In genomic region chr15:63353261-63353660, GRCh38 we compare ENCODE assay signal across 36 cellular contexts. TPM values are rescaled to one million over a fixed set of nuclear protein-coding genes. Genes with fewer than 3 reads are reported as not detected.
"Had no signal": no experiment of that assay in that cellular context is flagged by ENCODE, and none has a peak within 500 bp of the region (broad histone marks: within the 10 kb centered on the region; RNA-seq: fewer than 3 reads in every experiment).

No MANE protein-coding gene starts in this region.

- H3K27ac ChIP-seq: brain microvascular endothelial cell, PC-9, SJCRH30, SK-N-MC, WERI-Rb-1 had no signal

- DNase-seq: activated CD4-positive, alpha-beta memory T cell treated with anti-CD3 and anti-CD28 coated beads, Interleukin-2, amount 10 ng/mL, durations not matched to agents 7 days and 5 days; activated CD4-positive, alpha-beta T cell treated with anti-CD3 and anti-CD28 coated beads for 1 hour; activated CD4-positive, alpha-beta T cell treated with anti-CD3 and anti-CD28 coated beads for 48 hours; activated CD4-positive, CD25-positive, alpha-beta regulatory T cell; activated CD8-positive, alpha-beta memory T cell treated with anti-CD3 and anti-CD28 coated beads for 24 hours; activated CD8-positive, alpha-beta memory T cell treated with anti-CD3 and anti-CD28 coated beads, Interleukin-2, amount 10 ng/mL, durations not matched to agents 7 days and 5 days; activated CD8-positive, alpha-beta memory T cell treated with anti-CD3 and anti-CD28 coated beads, Interleukin-2, amount 50 U/mL, for 48 hours; activated effector memory CD4-positive, alpha-beta T cell treated with Interleukin-2 at 50 U/mL for 16 hours; activated naive CD4-positive, alpha-beta T cell treated with anti-CD3 and anti-CD28 coated beads, Interleukin-2, amount 10 ng/mL, durations not matched to agents 7 days and 5 days; activated naive CD8-positive, alpha-beta T cell treated with anti-CD3 and anti-CD28 coated beads, Interleukin-2, amount 50 U/mL, for 24 hours; activated T-cell treated with anti-CD3 and anti-CD28 coated beads, Interleukin-2, amount 50 U/mL, for 48 hours; anterior cingulate cortex; brain microvascular endothelial cell; Kasumi-1; KG1; MG63; NCI-H1092; NCI-H1436 treated with DMSO at 0.1 percent for 48 hours; NCI-H1694 treated with DMSO at 0.1 percent for 48 hours; NCI-H2029; NCI-H2107; NCI-H2171; NCI-H510A; NCI-H526; NCI-H748 treated with DMSO at 0.1 percent for 48 hours; NK-92 treated with Interleukin-12 subunit alpha and Interleukin-12 subunit beta, amount 100 ng/mL, for 24 hours; PC-9; Right ventricle myocardium superior; SJCRH30; T1000; WERI-Rb-1 had no signal

- H3K9me3 ChIP-seq: MG63, SJCRH30 had no signal

- H3K27ac Mint-ChIP-seq: activated CD4-positive, alpha-beta memory T cell treated with anti-CD3 and anti-CD28 coated beads, Interleukin-2, amount 10 ng/mL, durations not matched to agents 7 days and 5 days; activated CD8-positive, alpha-beta memory T cell treated with anti-CD3 and anti-CD28 coated beads, Interleukin-2, amount 10 ng/mL, durations not matched to agents 7 days and 5 days; activated naive CD4-positive, alpha-beta T cell treated with anti-CD3 and anti-CD28 coated beads, Interleukin-2, amount 10 ng/mL, durations not matched to agents 7 days and 5 days; activated naive CD8-positive, alpha-beta T cell; activated naive CD8-positive, alpha-beta T cell treated with anti-CD3 and anti-CD28 coated beads, Interleukin-2, amount 50 U/mL, for 24 hours had no signal

- H3K4me3 ChIP-seq: MG63, PC-9, SJCRH30, SK-N-MC had no signal

- H3K36me3 Mint-ChIP-seq: activated CD8-positive, alpha-beta memory T cell treated with anti-CD3 and anti-CD28 coated beads, Interleukin-2, amount 10 ng/mL, durations not matched to agents 7 days and 5 days; activated naive CD4-positive, alpha-beta T cell treated with anti-CD3 and anti-CD28 coated beads, Interleukin-2, amount 10 ng/mL, durations not matched to agents 7 days and 5 days; activated naive CD8-positive, alpha-beta T cell had no signal

- H2AFZ ChIP-seq: PC-9 had no signal

- H3K4me3 Mint-ChIP-seq: activated CD4-positive, alpha-beta memory T cell treated with anti-CD3 and anti-CD28 coated beads, Interleukin-2, amount 10 ng/mL, durations not matched to agents 7 days and 5 days; activated CD8-positive, alpha-beta memory T cell treated with anti-CD3 and anti-CD28 coated beads, Interleukin-2, amount 10 ng/mL, durations not matched to agents 7 days and 5 days; activated naive CD4-positive, alpha-beta T cell treated with anti-CD3 and anti-CD28 coated beads, Interleukin-2, amount 10 ng/mL, durations not matched to agents 7 days and 5 days; activated naive CD8-positive, alpha-beta T cell; activated naive CD8-positive, alpha-beta T cell treated with anti-CD3 and anti-CD28 coated beads, Interleukin-2, amount 50 U/mL, for 24 hours had no signal

- H3K4me1 Mint-ChIP-seq: activated CD4-positive, alpha-beta memory T cell treated with anti-CD3 and anti-CD28 coated beads, Interleukin-2, amount 10 ng/mL, durations not matched to agents 7 days and 5 days; activated CD8-positive, alpha-beta memory T cell treated with anti-CD3 and anti-CD28 coated beads, Interleukin-2, amount 10 ng/mL, durations not matched to agents 7 days and 5 days; activated naive CD4-positive, alpha-beta T cell treated with anti-CD3 and anti-CD28 coated beads, Interleukin-2, amount 10 ng/mL, durations not matched to agents 7 days and 5 days; activated naive CD8-positive, alpha-beta T cell treated with anti-CD3 and anti-CD28 coated beads, Interleukin-2, amount 50 U/mL, for 24 hours had no signal

- H3K36me3 ChIP-seq: brain microvascular endothelial cell, MG63, SJCRH30, WERI-Rb-1 had no signal

- H3K27me3 ChIP-seq: brain microvascular endothelial cell, MG63, SJCRH30 had no signal

- H3K4me2 ChIP-seq: PC-9 had no signal

- H3K9me3 Mint-ChIP-seq: activated CD4-positive, alpha-beta memory T cell treated with anti-CD3 and anti-CD28 coated beads, Interleukin-2, amount 10 ng/mL, durations not matched to agents 7 days and 5 days; activated naive CD4-positive, alpha-beta T cell treated with anti-CD3 and anti-CD28 coated beads, Interleukin-2, amount 10 ng/mL, durations not matched to agents 7 days and 5 days; activated naive CD8-positive, alpha-beta T cell treated with anti-CD3 and anti-CD28 coated beads, Interleukin-2, amount 50 U/mL, for 24 hours had no signal

- H3K27me3 Mint-ChIP-seq: activated naive CD8-positive, alpha-beta T cell; activated naive CD8-positive, alpha-beta T cell treated with anti-CD3 and anti-CD28 coated beads, Interleukin-2, amount 50 U/mL, for 24 hours had no signal

- ATAC-seq: activated CD8-positive, alpha-beta memory T cell treated with anti-CD3 and anti-CD28 coated beads, Interleukin-2, amount 10 ng/mL, durations not matched to agents 7 days and 5 days; activated naive CD8-positive, alpha-beta T cell treated with anti-CD3 and anti-CD28 coated beads, Interleukin-2, amount 50 U/mL, for 24 hours had no signal

RNA-seq across cellular contexts. Expression of gene CA12, which starts 28.4 kb away (rescaled TPM):
- total RNA-seq: OCI-LY7; T-helper 1 cell treated with Interleukin-12 subunit alpha and Interleukin-12 subunit beta and Interleukin-4 antibody, amounts not matched to agents 30 ng/mL and 1 ng/mL, for 36 hours; T-helper 2 cell treated with Interferon-gamma antibody and Interleukin-4, amounts not matched to agents 100 ng/mL and 5 ng/mL, for 36 hours had no signal
